8 cellular contexts compared by ENCODE assay signal in genomic region chr11:117096973-117097566, GRCh38. TPM values are rescaled to one million over a fixed set of nuclear protein-coding genes. Genes with fewer than 3 reads are reported as not detected.
DNase-seq lines count a peak whose midpoint lies in the region; ATAC-seq and TF ChIP-seq lines count a peak whose summit lies in the region.

No MANE protein-coding gene starts in this region.

- ATAC-seq in naive B cell (ENCODE audit: low read depth in 2 of 2) (no peak), HG02885 (IDR thresholded peaks at IDR 0.05; ENCODE audit: poor library complexity, unreplicated experiment) (no peak)

- no peaks in the 10 kb centered on the region for H3K9me3 ChIP-seq in KOPT-K1 (ENCODE audit: insufficient read depth, low read length, poor library complexity, severe bottlenecking)

- H3K27ac Mint-ChIP-seq in naive B cell, result peak overlapping the region; percentile 98 to 99 (median 98)

- H3K36me3 ChIP-seq in KOPT-K1 (ENCODE audit: insufficient read depth, low read length), result no peaks in the 10 kb centered on the region

- H3K4me1 Mint-ChIP-seq in naive B cell, result peaks cover 61 to 67% (median 66%) of the 10 kb centered on the region in 3 donors

- H3K4me3 Mint-ChIP-seq in naive B cell, result peak overlapping the region; percentile 88 to 99 (median 97)

- TF ChIP-seq CTCF in AG10803 (conservative IDR thresholded peaks at IDR 0.05; ENCODE audit: low read length) (no peak), choroid plexus epithelial cell (conservative IDR thresholded peaks at IDR 0.05; ENCODE audit: low read depth, low read length) (no peak)

- peak overlapping the region; percentile 77 for H3K27ac ChIP-seq in KOPT-K1 (ENCODE audit: low read depth, low read length, poor library complexity, severe bottlenecking)

- DNase-seq in AG10803 (ENCODE audit: low read depth), result no peak
- no peak for DNase-seq in choroid plexus epithelial cell (ENCODE audit: low read depth)
- DNase-seq in naive B cell, result no peak
- DNase-seq in activated effector memory CD4-positive, alpha-beta T cell treated with anti-CD3 and anti-CD28 coated beads, Interleukin-2, amount 50 U/mL, for 16 hours, result no peak
- no peak for DNase-seq in NCI-H2227 (lab: John Stamatoyannopoulos, UW; ENCODE audit: unreplicated experiment)
- DNase-seq in SHP77 (lab: John Stamatoyannopoulos, UW), result no peak

- peak overlapping the region; percentile 84 for H3K4me3 ChIP-seq in AG10803 (ENCODE audit: low read length)
- H3K4me3 ChIP-seq in choroid plexus epithelial cell (ENCODE audit: low read depth, low read length), result peak overlapping the region; percentile 81

- H3K27me3 Mint-ChIP-seq in naive B cell, result no peaks in the 10 kb centered on the region

- H3K36me3 Mint-ChIP-seq in naive B cell, result peaks cover 9 to 12% of the 10 kb centered on the region in 2 donors

- peaks cover 0 to under 1% (median 0%) of the 10 kb centered on the region in 7 donors for H3K9me3 Mint-ChIP-seq in naive B cell

RNA-seq across cellular contexts. Expression of gene SIK3, which starts 1.2 kb away (rescaled TPM):
- polyA plus RNA-seq in naive B cell (ENCODE audit: low read depth in 6 of 6), result 10 to 100 TPM; 27.7 to 52.1 (median 35.6) TPM

RNA-seq across cellular contexts. Expression of gene PAFAH1B2, which starts 47.0 kb away (rescaled TPM):
- 10 to 100 TPM; 18.0 to 23.3 (median 20.9) TPM for polyA plus RNA-seq in naive B cell (ENCODE audit: low read depth in 6 of 6)
